ENCODE assay signal across 7 cellular contexts in the genomic region with DNA sequence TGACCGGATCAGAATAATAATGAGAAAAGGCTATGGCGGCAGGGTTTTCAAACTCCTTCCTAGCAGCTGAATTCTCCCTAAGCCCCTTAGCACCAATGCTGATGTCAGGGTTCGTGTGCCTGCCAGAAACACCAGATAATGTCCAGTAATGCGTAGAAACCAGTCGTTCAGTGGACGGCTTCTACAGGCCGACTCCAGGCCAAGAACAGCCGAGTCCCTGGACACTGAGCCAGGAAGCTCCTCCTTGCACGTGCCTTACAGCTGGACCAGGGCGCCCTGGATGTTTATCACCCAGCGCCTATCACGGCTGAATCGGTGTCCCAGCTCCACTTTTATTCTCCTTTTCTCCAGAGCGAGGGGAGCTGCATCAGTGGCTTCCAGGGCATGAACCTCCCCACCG. TPM values are rescaled to one million over a fixed set of nuclear protein-coding genes. Genes with fewer than 3 reads are reported as not detected.
"Had no signal": no experiment of that assay in that cellular context is flagged by ENCODE, and none has a peak within 500 bp of the region (broad histone marks: within the 10 kb centered on the region; RNA-seq: fewer than 3 reads in every experiment).

No MANE protein-coding gene starts in this region.

RNA-seq across cellular contexts. Expression of a gene that starts 8.9 kb away (rescaled TPM):
- total RNA-seq: GM23248, H4, H7, HepG2, HT1080 had no signal
- polyA plus RNA-seq: GM23248, HepG2, IgD-negative memory B cell had no signal

RNA-seq across cellular contexts. Expression of a gene that starts 9.9 kb away (rescaled TPM):
- total RNA-seq: GM23248, H4, HepG2, HFFc6, HT1080 had no signal
- polyA plus RNA-seq: HepG2, IgD-negative memory B cell had no signal

RNA-seq across cellular contexts. Expression of a gene that starts 28.8 kb away (rescaled TPM):
- total RNA-seq: GM23248, H4, HepG2, HFFc6, HT1080 had no signal
- polyA plus RNA-seq: GM23248, HepG2, IgD-negative memory B cell had no signal
